Comparison of ENCODE assay signal across 1 cellular context in genomic region chr1:167734841-167735240, GRCh38.
A peak's percentile ranks its signal among the peaks of the same experiment; 100 is the strongest.
TF ChIP-seq lines count a peak whose summit lies in the region.

No MANE protein-coding gene starts in this region.

TF ChIP-seq in K562, 482 proteins besides CTCF, POLR2A, EP300 and RAD21:
- TF ChIP-seq TEAD4 (IDR thresholded peaks at IDR 0.05; ENCODE audit: low read length) (peak; percentile 29; the same call in 1 of the 2 replicates), TEAD4 (CRISPR knock-in tag; IDR thresholded peaks at IDR 0.05; ENCODE audit: borderline replicate concordance) (no peak), KDM1A (IDR thresholded peaks at IDR 0.05) (peak in 1 of 2 experiments; percentile 73; a peak in 2 of 4 replicates), ZNF551 (CRISPR knock-in tag; IDR thresholded peaks at IDR 0.05) (no peak), RCOR1 (IDR thresholded peaks at IDR 0.05; ENCODE audit: borderline replicate concordance in 1 of 2, low read depth in 2 of 2, low read length in 2 of 2) (peak in 1 of 2 experiments; percentile 60; a peak in 1 of 4 replicates), REST (CRISPR knock-in tag; IDR thresholded peaks at IDR 0.05; ENCODE audit: low read depth) (no peak), FOSL1 (tag; conservative IDR thresholded peaks at IDR 0.05) (0 out of 2 replicates have a peak, but pooled peaks have one; percentile 26), CBFA2T3 (IDR thresholded peaks at IDR 0.05) (peak; percentile 61), CBFA2T2 (conservative IDR thresholded peaks at IDR 0.05) (0 out of 2 replicates have a peak, but pooled peaks have one; percentile 16), TRIM28 (IDR thresholded peaks at IDR 0.05) (no peak), ZNF197 (CRISPR knock-in tag; IDR thresholded peaks at IDR 0.05; ENCODE audit: low read depth) (no peak), ARID3B (CRISPR knock-in tag; IDR thresholded peaks at IDR 0.05; ENCODE audit: borderline replicate concordance) (no peak), ARID1B (IDR thresholded peaks at IDR 0.05) (peak; percentile 40; the same call in 1 of the 2 replicates)
- TF ChIP-seq, protein P1, sequence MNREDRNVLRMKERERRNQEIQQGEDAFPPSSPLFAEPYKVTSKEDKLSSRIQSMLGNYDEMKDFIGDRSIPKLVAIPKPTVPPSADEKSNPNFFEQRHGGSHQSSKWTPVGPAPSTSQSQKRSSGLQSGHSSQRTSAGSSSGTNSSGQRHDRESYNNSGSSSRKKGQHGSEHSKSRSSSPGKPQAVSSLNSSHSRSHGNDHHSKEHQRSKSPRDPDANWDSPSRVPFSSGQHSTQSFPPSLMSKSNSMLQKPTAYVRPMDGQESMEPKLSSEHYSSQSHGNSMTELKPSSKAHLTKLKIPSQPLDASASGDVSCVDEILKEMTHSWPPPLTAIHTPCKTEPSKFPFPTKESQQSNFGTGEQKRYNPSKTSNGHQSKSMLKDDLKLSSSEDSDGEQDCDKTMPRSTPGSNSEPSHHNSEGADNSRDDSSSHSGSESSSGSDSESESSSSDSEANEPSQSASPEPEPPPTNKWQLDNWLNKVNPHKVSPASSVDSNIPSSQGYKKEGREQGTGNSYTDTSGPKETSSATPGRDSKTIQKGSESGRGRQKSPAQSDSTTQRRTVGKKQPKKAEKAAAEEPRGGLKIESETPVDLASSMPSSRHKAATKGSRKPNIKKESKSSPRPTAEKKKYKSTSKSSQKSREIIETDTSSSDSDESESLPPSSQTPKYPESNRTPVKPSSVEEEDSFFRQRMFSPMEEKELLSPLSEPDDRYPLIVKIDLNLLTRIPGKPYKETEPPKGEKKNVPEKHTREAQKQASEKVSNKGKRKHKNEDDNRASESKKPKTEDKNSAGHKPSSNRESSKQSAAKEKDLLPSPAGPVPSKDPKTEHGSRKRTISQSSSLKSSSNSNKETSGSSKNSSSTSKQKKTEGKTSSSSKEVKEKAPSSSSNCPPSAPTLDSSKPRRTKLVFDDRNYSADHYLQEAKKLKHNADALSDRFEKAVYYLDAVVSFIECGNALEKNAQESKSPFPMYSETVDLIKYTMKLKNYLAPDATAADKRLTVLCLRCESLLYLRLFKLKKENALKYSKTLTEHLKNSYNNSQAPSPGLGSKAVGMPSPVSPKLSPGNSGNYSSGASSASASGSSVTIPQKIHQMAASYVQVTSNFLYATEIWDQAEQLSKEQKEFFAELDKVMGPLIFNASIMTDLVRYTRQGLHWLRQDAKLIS (CRISPR knock-in tag; IDR thresholded peaks at IDR 0.05): no peak
TF ChIP-seq in K562: peak in this region for 7.
